ENCODE assay signal across 34 cellular contexts in the genomic region with DNA sequence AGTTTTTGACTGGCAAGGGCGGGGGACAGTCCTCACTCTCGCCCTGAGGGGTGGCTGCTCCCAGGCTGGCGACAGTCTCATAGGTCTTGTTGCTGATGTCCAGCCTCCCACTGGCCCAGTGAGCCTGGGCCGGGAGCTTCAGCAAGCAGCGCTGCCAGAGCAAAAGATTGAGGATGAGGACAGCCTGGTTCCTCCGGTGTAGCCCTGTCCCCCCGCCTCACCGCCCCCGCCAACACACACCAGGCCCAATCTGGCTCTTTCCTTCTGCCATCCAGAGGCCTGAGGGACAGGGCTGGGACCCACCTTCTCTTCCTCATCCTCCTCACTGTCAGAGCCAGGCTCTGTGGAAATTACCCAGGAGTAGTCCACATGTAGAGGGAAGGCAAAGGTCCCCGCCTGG.
"Had no signal": no experiment of that assay in that cellular context is flagged by ENCODE, and none has a peak within 500 bp of the region (broad histone marks: within the 10 kb centered on the region; RNA-seq: fewer than 3 reads in every experiment).

No MANE protein-coding gene starts in this region.

- DNase-seq: Karpas-422, Kasumi-1, MG63, MM.1S, MV-4-11, NCI-H1048, NCI-H1092, NCI-H1092 treated with DMSO at 0.1 percent for 48 hours, NCI-H1105, NCI-H1105 treated with DMSO at 0.1 percent for 48 hours, NCI-H1417, NCI-H1417 treated with DMSO at 0.1 percent for 48 hours, NCI-H1436, NCI-H1436 treated with DMSO at 0.1 percent for 48 hours, NCI-H146, NCI-H1694, NCI-H1694 treated with DMSO at 0.1 percent for 48 hours, NCI-H187, NCI-H187 treated with DMSO at 0.1 percent for 48 hours, NCI-H1930, NCI-H2029, NCI-H2029 treated with DMSO at 0.1 percent for 48 hours, NCI-H2081, NCI-H2081 treated with DMSO at 0.1 percent for 48 hours, NCI-H2107, NCI-H2171, NCI-H2171 treated with DMSO at 0.1 percent for 48 hours, NCI-H2227 treated with DMSO at 0.1 percent for 48 hours, NCI-H226, NCI-H345, NCI-H446, NCI-H446 treated with DMSO at 0.1 percent for 48 hours, NCI-H510A, NCI-H510A treated with DMSO at 0.1 percent for 48 hours had no signal

- H3K4me3 ChIP-seq: MG63 had no signal

- H3K36me3 ChIP-seq: MG63 had no signal

- H3K27me3 ChIP-seq: MG63 had no signal

- H3K9me3 ChIP-seq: MG63 had no signal
